In genomic region chr3:187403768-187404270, GRCh38 we compare ENCODE assay signal across 14 cellular contexts. TPM values are rescaled to one million over a fixed set of nuclear protein-coding genes. Genes with fewer than 3 reads are reported as not detected.
DNase-seq lines count a peak whose midpoint lies in the region; ATAC-seq lines count a peak whose summit lies in the region.
"Had no signal": no experiment of that assay in that cellular context is flagged by ENCODE, and none has a peak within 500 bp of the region (broad histone marks: within the 10 kb centered on the region; RNA-seq: fewer than 3 reads in every experiment).

No MANE protein-coding gene starts in this region.

- H3K9me3 Mint-ChIP-seq in stimulated activated naive CD8-positive, alpha-beta T cell treated with anti-CD3 and anti-CD28 coated beads, Interleukin-15, amount 100 ng/mL, for 72 hours: no peaks in the 10 kb centered on the region
- H3K9me3 Mint-ChIP-seq: natural killer cell had no signal

- no peak overlapping the region for H3K4me2 ChIP-seq in mesendoderm (ENCODE audit: low read length)
- H3K4me2 ChIP-seq: BLaER1 had no signal

- H3K4me1 Mint-ChIP-seq in stimulated activated naive CD8-positive, alpha-beta T cell treated with anti-CD3 and anti-CD28 coated beads, Interleukin-15, amount 100 ng/mL, for 72 hours: no peaks in the 10 kb centered on the region
- H3K4me1 Mint-ChIP-seq: natural killer cell had no signal

- no peak overlapping the region for H4K8ac ChIP-seq in mesendoderm (ENCODE audit: low read depth, low read length)

- H3K4me3 ChIP-seq in mesendoderm (ENCODE audit: low read length): no peak overlapping the region
- H3K4me3 ChIP-seq: BLaER1 had no signal

- peaks cover 32% of the 10 kb centered on the region for H3K27me3 Mint-ChIP-seq in stimulated activated naive CD8-positive, alpha-beta T cell treated with anti-CD3 and anti-CD28 coated beads, Interleukin-15, amount 100 ng/mL, for 72 hours

- H3K27ac Mint-ChIP-seq in stimulated activated naive CD8-positive, alpha-beta T cell treated with anti-CD3 and anti-CD28 coated beads, Interleukin-15, amount 100 ng/mL, for 72 hours: no peak overlapping the region
- H3K27ac Mint-ChIP-seq: natural killer cell had no signal

- no peaks in the 10 kb centered on the region for H3K27me3 ChIP-seq in mesendoderm (ENCODE audit: insufficient read depth, low read length, poor library complexity)
- H3K27me3 ChIP-seq: BLaER1 had no signal

- H3K23ac ChIP-seq in mesendoderm (ENCODE audit: low read length): no peak overlapping the region

- H3K36me3 ChIP-seq in mesendoderm (ENCODE audit: control insufficient read depth, insufficient read depth, low read length): no peaks in the 10 kb centered on the region
- H3K36me3 ChIP-seq: BLaER1 had no signal

- WGBS in mesendoderm (ENCODE audit: extremely low coverage, insufficient coverage, low lambda C conversion rate): no CpG with 5 or more reads among the region's 4 CpGs

- no peak overlapping the region for H3K56ac ChIP-seq in mesendoderm (ENCODE audit: low read length)

- H2BK15ac ChIP-seq in mesendoderm (replicated peaks; ENCODE audit: low read depth): no peak overlapping the region

- no peaks in the 10 kb centered on the region for H3K79me2 ChIP-seq in mesendoderm (ENCODE audit: control insufficient read depth, insufficient read depth, low read length)

- H3K9ac ChIP-seq in mesendoderm (ENCODE audit: low read length): no peak overlapping the region
- H3K9ac ChIP-seq: BLaER1 had no signal

- no peak overlapping the region for H2BK5ac ChIP-seq in mesendoderm (ENCODE audit: low read length)

- no peaks in the 10 kb centered on the region for H3K79me1 ChIP-seq in mesendoderm (ENCODE audit: low read length)

- H3K27ac ChIP-seq in mesendoderm (ENCODE audit: low read depth, low read length): no peak overlapping the region
- H3K27ac ChIP-seq: BLaER1 had no signal

- DNase-seq in A172 (ENCODE audit: low spot score) (peak; percentile 98), HS-27A (ENCODE audit: low read depth) (peak; percentile 80), brain pericyte (ENCODE audit: low read depth, low spot score) (peak; percentile 57), left kidney (ENCODE audit: low read depth, low spot score) (peak; percentile 61), G401 (ENCODE audit: low spot score) (no peak), mesendoderm (no peak)
- no peak for DNase-seq in stimulated activated naive CD8-positive, alpha-beta T cell treated with anti-CD3 and anti-CD28 coated beads, Interleukin-15, amount 100 ng/mL, for 72 hours
- DNase-seq: natural killer cell; NCI-H510A treated with DMSO at 0.1 percent for 48 hours; stimulated activated CD8-positive, alpha-beta memory T cell treated with anti-CD3 and anti-CD28 coated beads, Interleukin-4, amount 100 ng/mL, for 48 hours had no signal

- H3K4me1 ChIP-seq in mesendoderm (ENCODE audit: control insufficient read depth, low read depth, low read length): no peaks in the 10 kb centered on the region
- H3K4me1 ChIP-seq: BLaER1 had no signal

- no peak overlapping the region for H2AK5ac ChIP-seq in mesendoderm (ENCODE audit: low read length)

- no peak overlapping the region for H2BK120ac ChIP-seq in mesendoderm (ENCODE audit: low read depth, low read length)

- no peak for ATAC-seq in GM21447 (IDR thresholded peaks at IDR 0.05; ENCODE audit: unreplicated experiment)
- ATAC-seq in stimulated activated naive CD8-positive, alpha-beta T cell treated with anti-CD3 and anti-CD28 coated beads, Interleukin-15, amount 100 ng/mL, for 72 hours: no peak
- ATAC-seq: natural killer cell had no signal

- in situ Hi-C loops in G401 (cut with HindIII; ENCODE audit: low sequenced_read_pairs): no loop called here

- no peak overlapping the region for H4K5ac ChIP-seq in mesendoderm (ENCODE audit: low read length)

- no peak overlapping the region for H3K4ac ChIP-seq in mesendoderm (ENCODE audit: low read depth, low read length)

- no peak overlapping the region for H3K4me3 Mint-ChIP-seq in stimulated activated naive CD8-positive, alpha-beta T cell treated with anti-CD3 and anti-CD28 coated beads, Interleukin-15, amount 100 ng/mL, for 72 hours
- H3K4me3 Mint-ChIP-seq: natural killer cell had no signal

- no peak overlapping the region for H3K18ac ChIP-seq in mesendoderm (ENCODE audit: low read length)

RNA-seq across cellular contexts. Expression of gene RTP4, which starts 35.6 kb away (rescaled TPM):
- 0.19 and 0.78 TPM in 2 replicates for total RNA-seq in A172 (2014; rRNA removed; shearing (Covaris generic))
- total RNA-seq in G401 (2014; rRNA removed; shearing (Covaris generic)): not detected in 2 replicates
- 0.03 TPM for polyA plus RNA-seq in mesendoderm (2013, experiment 1 of 2)
- 0.04 TPM for polyA plus RNA-seq in mesendoderm (2013, experiment 2 of 2)
- total RNA-seq: frontal cortex, H1 had no signal
- polyA plus RNA-seq: H1 had no signal

Comparison
In these comparisons a context has a peak if more than half of its experiments do, and no peak if none do; other contexts are left out.
1. DNase-seq: peak in A172 (single experiment), HS-27A (single experiment), brain pericyte (single experiment) and left kidney (single experiment); none in stimulated activated naive CD8-positive, alpha-beta T cell treated with anti-CD3 and anti-CD28 coated beads, Interleukin-15, amount 100 ng/mL, for 72 hours (0 of 2), G401 (single experiment) and mesendoderm (single experiment).